ENCODE assay signal across 8 cellular contexts in the genomic region with DNA sequence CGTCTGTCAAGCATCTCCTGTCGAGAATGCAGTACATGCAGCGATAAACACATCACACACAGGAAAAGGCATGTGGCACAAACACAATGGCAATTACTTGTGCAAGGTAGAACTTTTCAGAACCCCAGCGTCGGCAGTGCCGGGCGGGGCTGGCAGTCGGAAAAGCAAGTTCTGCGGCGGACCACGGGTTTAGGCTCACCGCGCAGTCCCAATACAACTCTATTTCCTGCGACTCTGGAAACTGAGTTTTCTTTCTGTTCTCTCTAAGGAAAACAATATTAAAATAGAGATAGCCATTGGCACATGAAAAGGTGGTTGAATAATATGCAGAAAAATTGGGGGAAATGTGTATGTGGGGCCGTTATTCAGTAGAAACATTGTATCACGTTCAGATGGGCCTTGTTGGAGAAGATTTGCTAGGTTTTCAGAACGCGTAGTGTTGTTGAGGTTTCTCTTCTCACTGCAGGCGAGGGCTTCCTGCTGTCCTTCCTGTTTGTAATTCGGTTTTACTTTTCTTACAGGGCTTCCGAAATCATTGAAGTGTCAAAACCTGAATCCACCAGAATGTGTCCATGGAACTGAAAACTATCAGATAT.
DNase-seq lines count a peak whose midpoint lies in the region; ATAC-seq and TF ChIP-seq lines count a peak whose summit lies in the region.

No MANE protein-coding gene starts in this region.

- peaks cover 0 to 9% (median 4%) of the 10 kb centered on the region in 3 donors for H3K27me3 Mint-ChIP-seq in CD14-positive monocyte (ENCODE audit: low read depth in 3 of 3)
- peaks cover 4% of the 10 kb centered on the region for H3K27me3 Mint-ChIP-seq in activated T-cell treated with anti-CD3 and anti-CD28 coated beads, Interleukin-2, amount 50 U/mL, for 4 hours (ENCODE audit: low read depth)

- H3K4me1 Mint-ChIP-seq in CD14-positive monocyte = peaks cover 7% of the 10 kb centered on the region
- H3K4me1 Mint-ChIP-seq in activated T-cell treated with anti-CD3 and anti-CD28 coated beads, Interleukin-2, amount 50 U/mL, for 4 hours (ENCODE audit: low read depth) = peaks cover 10% of the 10 kb centered on the region

- H3K9me3 ChIP-seq in right lobe of liver = no peaks in the 10 kb centered on the region

- no peaks in the 10 kb centered on the region for H3K36me3 ChIP-seq in right lobe of liver

- H3K27ac ChIP-seq in right lobe of liver = no peak overlapping the region

- H3K4me1 ChIP-seq in right lobe of liver = no peaks in the 10 kb centered on the region

- ATAC-seq in GM21619 (IDR thresholded peaks at IDR 0.05; ENCODE audit: unreplicated experiment) (peak; percentile 41), right lobe of liver (peak; percentile 9 to 49 (median 34))
- ATAC-seq in activated T-cell treated with anti-CD3 and anti-CD28 coated beads, Interleukin-2, amount 50 U/mL, for 4 hours = peak; percentile 52 to 62

- no peaks in the 10 kb centered on the region for H3K36me3 Mint-ChIP-seq in CD14-positive monocyte
- no peaks in the 10 kb centered on the region for H3K36me3 Mint-ChIP-seq in activated T-cell treated with anti-CD3 and anti-CD28 coated beads, Interleukin-2, amount 50 U/mL, for 4 hours (ENCODE audit: insufficient read depth)

- peak overlapping the region in 1 of 3 donors; percentile 20 for H3K4me3 ChIP-seq in right lobe of liver

- intact Hi-C loops in CD14-positive monocyte (cut with micrococcal nuclease) (loop anchor here in 1 of 2 donors (10.0 kb wide), 1 partner anchor 509 kb away; no protein-coding TSS in a partner anchor), right lobe of liver (cut with DNase I) (no loop called here)

- 64% methylated on average over 19 of the region's 21 CpGs for WGBS in right lobe of liver (ENCODE audit: insufficient coverage, low coverage, low lambda C conversion rate, missing lambda C conversion rate)

- H3K27ac Mint-ChIP-seq in CD14-positive monocyte = peak overlapping the region in 2 of 7 donors; percentile 22 to 37

- no peak for TF ChIP-seq POLR2A in right lobe of liver (IDR thresholded peaks at IDR 0.05)

- no peaks in the 10 kb centered on the region for H3K27me3 ChIP-seq in right lobe of liver

- no peak for DNase-seq in CD14-positive monocyte (ENCODE audit: low spot score)
- no peak for DNase-seq in activated T-cell treated with anti-CD3 and anti-CD28 coated beads, Interleukin-2, amount 50 U/mL, for 4 hours
- DNase-seq in right lobe of liver = no peak
- no peak for DNase-seq in HPDE6-E6E7 (ENCODE audit: extremely low spot score)
- DNase-seq in NCI-H1436 (lab: John Stamatoyannopoulos, UW) = no peak
- DNase-seq in cerebellar cortex (ENCODE audit: low spot score) = no peak
- DNase-seq in GDM1 (lab: John Stamatoyannopoulos, UW) = no peak

- peak overlapping the region; percentile 82 to 92 for H3K4me3 Mint-ChIP-seq in CD14-positive monocyte
- H3K4me3 Mint-ChIP-seq in activated T-cell treated with anti-CD3 and anti-CD28 coated beads, Interleukin-2, amount 50 U/mL, for 4 hours = peak overlapping the region; percentile 77

- no peaks in the 10 kb centered on the region for H3K9me3 Mint-ChIP-seq in CD14-positive monocyte
- no peaks in the 10 kb centered on the region for H3K9me3 Mint-ChIP-seq in activated T-cell treated with anti-CD3 and anti-CD28 coated beads, Interleukin-2, amount 50 U/mL, for 4 hours

- TF ChIP-seq CTCF in CD14-positive monocyte (IDR thresholded peaks at IDR 0.05) = no peak
- TF ChIP-seq CTCF in right lobe of liver (IDR thresholded peaks at IDR 0.05) = no peak
